19 cellular contexts compared by ENCODE assay signal in genomic region chr14:60206249-60206670, GRCh38. TPM values are rescaled to one million over a fixed set of nuclear protein-coding genes. Genes with fewer than 3 reads are reported as not detected.
DNase-seq lines count a peak whose midpoint lies in the region; FAIRE-seq and TF ChIP-seq lines count a peak whose summit lies in the region.
"Had no signal": no experiment of that assay in that cellular context is flagged by ENCODE, and none has a peak within 500 bp of the region (broad histone marks: within the 10 kb centered on the region; RNA-seq: fewer than 3 reads in every experiment).

No MANE protein-coding gene starts in this region.

- intact Hi-C loops in OCI-LY7 (cut with micrococcal nuclease; ENCODE audit: unreplicated experiment) = no loop called here

- H3K4me1 Mint-ChIP-seq in activated T-cell treated with anti-CD3 and anti-CD28 coated beads, Interleukin-2, amount 50 U/mL, for 24 hours (ENCODE audit: low read depth) = peaks cover 24% of the 10 kb centered on the region

- POLR2A ChIA-PET in OCI-LY7 (lab: Charles Lee) = interaction anchor here (0.6 to 5.0 kb wide), 7 partner anchors 9 to 1198 kb away, joined by 3 to 49 read pairs (median 6); partner anchors contain the start of gene PPM1A

- H3K9me3 Mint-ChIP-seq in activated T-cell treated with anti-CD3 and anti-CD28 coated beads, Interleukin-2, amount 50 U/mL, for 24 hours = no peaks in the 10 kb centered on the region

- FAIRE-seq in GM19239 (lab: Jason Lieb, UNC) (peak; percentile 47), urothelium cell line (lab: Jason Lieb, UNC) (peak; percentile 40)
- FAIRE-seq: G401.6 had no signal

- peak overlapping the region; percentile 84 for H3K4me2 ChIP-seq in OCI-LY7 (ENCODE audit: low read length)
- H3K4me2 ChIP-seq: PC-9 had no signal

- TF ChIP-seq CTCF in OCI-LY7 (conservative IDR thresholded peaks at IDR 0.05; ENCODE audit: low read length) = no peak

- no peak for DNase-seq in activated T-cell treated with anti-CD3 and anti-CD28 coated beads, Interleukin-2, amount 50 U/mL, for 24 hours
- DNase-seq in activated T-cell treated with anti-CD3 and anti-CD28 coated beads for 4 hours = no peak
- DNase-seq in GM19239 (ENCODE audit: insufficient read length, low spot score) = no peak
- no peak for DNase-seq in OCI-LY7 (ENCODE audit: low spot score)
- DNase-seq in urothelium cell line (ENCODE audit: low spot score) = no peak
- no peak for DNase-seq in RKO (ENCODE audit: low spot score)
- no peak for DNase-seq in NCI-H446 (lab: John Stamatoyannopoulos, UW)
- DNase-seq: Caco-2; CD4-positive, CD25-positive, alpha-beta regulatory T cell; KBM-7; NCI-H1417; NCI-H187; NCI-H2107; NCI-H524; NCI-H82; PC-9 had no signal

- peak overlapping the region; percentile 96 for H3K27ac ChIP-seq in OCI-LY7 (ENCODE audit: low read depth, low read length, poor library complexity, severe bottlenecking)
- H3K27ac ChIP-seq: PC-9 had no signal

- no peak overlapping the region for H3K4me3 Mint-ChIP-seq in activated T-cell treated with anti-CD3 and anti-CD28 coated beads, Interleukin-2, amount 50 U/mL, for 24 hours
- H3K4me3 Mint-ChIP-seq: B cell; CD4-positive, CD25-positive, alpha-beta regulatory T cell had no signal

- no peaks in the 10 kb centered on the region for H3K9me2 ChIP-seq in OCI-LY7 (ENCODE audit: insufficient read depth, low read length)

- H3K9me3 ChIP-seq in OCI-LY7 (ENCODE audit: low read length) = peaks cover 5% of the 10 kb centered on the region; the same call in 1 of the 2 replicates
- H3K9me3 ChIP-seq: Caco-2, HAP-1 had no signal

- H3K4me1 ChIP-seq in OCI-LY7 (ENCODE audit: insufficient read depth, low read length, poor library complexity, severe bottlenecking) = peaks cover 50% of the 10 kb centered on the region
- H3K4me1 ChIP-seq: Caco-2, HAP-1 had no signal

- H4K20me1 ChIP-seq in OCI-LY7 (ENCODE audit: insufficient read depth, low read length) = no peaks in the 10 kb centered on the region

- CTCF ChIA-PET in OCI-LY7 (lab: Charles Lee; ENCODE audit: unreplicated experiment) = no interaction called here

- no peaks in the 10 kb centered on the region for H3K79me2 ChIP-seq in OCI-LY7 (ENCODE audit: insufficient read depth, low read depth, low read length)

- H3K36me3 Mint-ChIP-seq in activated T-cell treated with anti-CD3 and anti-CD28 coated beads, Interleukin-2, amount 50 U/mL, for 24 hours (ENCODE audit: low read depth) = no peaks in the 10 kb centered on the region
- H3K36me3 Mint-ChIP-seq: CD4-positive, CD25-positive, alpha-beta regulatory T cell had no signal

- peak overlapping the region; percentile 1 for H3K27ac Mint-ChIP-seq in activated T-cell treated with anti-CD3 and anti-CD28 coated beads, Interleukin-2, amount 50 U/mL, for 24 hours
- H3K27ac Mint-ChIP-seq: B cell had no signal

- BruUV-seq in OCI-LY7 (replicated peaks; lab: Mats Ljungman, UMichigan) = no TSS peak

- peaks cover 24% of the 10 kb centered on the region for H3K27me3 Mint-ChIP-seq in activated T-cell treated with anti-CD3 and anti-CD28 coated beads, Interleukin-2, amount 50 U/mL, for 24 hours

- no peak overlapping the region for H3K4me3 ChIP-seq in OCI-LY7 (ENCODE audit: low read depth, low read length, poor library complexity, severe bottlenecking)
- H3K4me3 ChIP-seq: HAP-1, PC-9 had no signal

- no peaks in the 10 kb centered on the region; the same call in 1 of the 2 replicates for H3K36me3 ChIP-seq in OCI-LY7 (ENCODE audit: insufficient read depth, low read length)
- H3K36me3 ChIP-seq: HAP-1 had no signal

- peak overlapping the region; percentile 70; the same call in 1 of the 2 replicates for H2AFZ ChIP-seq in OCI-LY7 (ENCODE audit: low read length)
- H2AFZ ChIP-seq: PC-9 had no signal

RNA-seq across cellular contexts. Expression of gene DHRS7, which starts 41.1 kb away (rescaled TPM):
- 30.9 and 32.7 TPM in 2 replicates for total RNA-seq in OCI-LY7 (2014; rRNA removed; shearing (Covaris generic))
- total RNA-seq in OCI-LY7 (2022) = 28.4 and 31.1 TPM in 2 replicates

RNA-seq across cellular contexts. Expression of gene PPM1A, which starts 42.8 kb away (rescaled TPM):
- total RNA-seq in OCI-LY7 (2014; rRNA removed; shearing (Covaris generic)) = 25.4 and 28.8 TPM in 2 replicates
- total RNA-seq in OCI-LY7 (2022) = 75.1 and 81.0 TPM in 2 replicates
